ENCODE assay signal across 12 cellular contexts in the genomic region with DNA sequence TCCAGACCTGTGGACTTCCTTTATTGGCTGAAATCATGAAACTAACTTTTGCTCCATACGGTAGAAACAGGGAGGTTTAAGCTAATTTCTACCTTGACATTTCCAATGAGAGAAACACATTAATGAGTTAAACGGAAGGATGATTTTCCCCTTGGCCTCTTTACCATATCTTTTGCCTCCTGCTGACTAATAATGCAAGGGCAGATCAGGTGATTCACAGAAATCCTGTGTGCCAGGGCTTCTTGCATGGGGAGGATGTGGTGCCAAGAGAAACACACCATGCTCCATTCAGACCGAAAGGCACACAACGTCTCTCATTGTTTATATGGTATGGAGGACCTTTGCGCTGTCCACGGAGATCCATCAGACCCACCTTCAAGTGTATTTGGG. TPM values are rescaled to one million over a fixed set of nuclear protein-coding genes. Genes with fewer than 3 reads are reported as not detected.
DNase-seq lines count a peak whose midpoint lies in the region; ATAC-seq and TF ChIP-seq lines count a peak whose summit lies in the region.
"Had no signal": no experiment of that assay in that cellular context is flagged by ENCODE, and none has a peak within 500 bp of the region (broad histone marks: within the 10 kb centered on the region; RNA-seq: fewer than 3 reads in every experiment).

No MANE protein-coding gene starts in this region.

- ATAC-seq in GM19025 (IDR thresholded peaks at IDR 0.05; ENCODE audit: low read depth, unreplicated experiment) (peak; percentile 25), RWPE2 (ENCODE audit: low read depth) (0 out of 3 replicates have a peak, but pooled peaks have one; percentile 33), HG03469 (IDR thresholded peaks at IDR 0.05; ENCODE audit: unreplicated experiment) (no peak)

- H3K27me3 ChIP-seq in RWPE2 (ENCODE audit: insufficient read depth, poor library complexity, severe bottlenecking), result peaks cover 1% of the 10 kb centered on the region
- no peaks in the 10 kb centered on the region for H3K27me3 ChIP-seq in prostate gland (replicated peaks; ENCODE audit: insufficient read depth)

- no peak for TF ChIP-seq POLR2A in prostate gland (IDR thresholded peaks at IDR 0.05)

- H3K36me3 ChIP-seq in RWPE2 (ENCODE audit: low read depth) (no peaks in the 10 kb centered on the region), prostate gland (no peaks in the 10 kb centered on the region)

- H3K27ac ChIP-seq in RWPE2 (ENCODE audit: poor library complexity, severe bottlenecking) (no peak overlapping the region), epithelial cell of prostate (peak overlapping the region; percentile 11), prostate gland (peak overlapping the region in 1 of 2 donors; percentile 26)
- H3K27ac ChIP-seq: HL-60 had no signal

- intact Hi-C loops in prostate gland (cut with DNase I), result no loop called here

- no peaks in the 10 kb centered on the region for H3K4me1 ChIP-seq in RWPE2 (ENCODE audit: insufficient read depth, poor library complexity, severe bottlenecking)
- H3K4me1 ChIP-seq in prostate gland (replicated peaks), result no peaks in the 10 kb centered on the region

- 55% methylated on average over 6 of the region's 6 CpGs for WGBS in prostate gland

- H3K9me3 ChIP-seq in RWPE2 (ENCODE audit: severe bottlenecking), result no peaks in the 10 kb centered on the region
- H3K9me3 ChIP-seq in prostate gland, result no peaks in the 10 kb centered on the region

- DNase-seq in RWPE2 (ENCODE audit: low spot score), result no peak
- no peak for DNase-seq in epithelial cell of prostate (ENCODE audit: low read depth, low spot score)
- DNase-seq in prostate gland (ENCODE audit: low spot score), result peak; percentile 13
- no peak for DNase-seq in ACHN
- DNase-seq in iPS-NIHi7 (ENCODE audit: extremely low spot score), result no peak
- DNase-seq in glomerular visceral epithelial cell (ENCODE audit: extremely low spot score), result no peak
- DNase-seq: NCI-H1436; stimulated activated CD4-positive, alpha-beta T cell treated with anti-CD3 and anti-CD28 coated beads, Interleukin-4, amount 100 ng/mL, for 24 hours had no signal

- H3K4me3 ChIP-seq in RWPE2 (ENCODE audit: severe bottlenecking) (no peak overlapping the region), prostate gland (no peak overlapping the region)

- TF ChIP-seq CTCF in RWPE2 (IDR thresholded peaks at IDR 0.05; ENCODE audit: poor library complexity, severe bottlenecking) (no peak), prostate gland (IDR thresholded peaks at IDR 0.05) (no peak)

- in situ Hi-C loops in ACHN (cut with HindIII; ENCODE audit: low pct_ligation_motif_present, low pct_unique_long_range_greater_than_20kb, low sequenced_read_pairs), result no loop called here

RNA-seq across cellular contexts. Expression of a gene that starts 17.4 kb away (rescaled TPM):
- 1 to 10 TPM; 1.1 to 7.1 TPM for total RNA-seq in prostate gland
- total RNA-seq: T-helper 1 cell treated with Interleukin-12 subunit alpha and Interleukin-12 subunit beta and Interleukin-4 antibody, amounts not matched to agents 30 ng/mL and 1 ng/mL, for 36 hours had no signal
